Comparison of ENCODE assay signal across 21 cellular contexts in the genomic region with DNA sequence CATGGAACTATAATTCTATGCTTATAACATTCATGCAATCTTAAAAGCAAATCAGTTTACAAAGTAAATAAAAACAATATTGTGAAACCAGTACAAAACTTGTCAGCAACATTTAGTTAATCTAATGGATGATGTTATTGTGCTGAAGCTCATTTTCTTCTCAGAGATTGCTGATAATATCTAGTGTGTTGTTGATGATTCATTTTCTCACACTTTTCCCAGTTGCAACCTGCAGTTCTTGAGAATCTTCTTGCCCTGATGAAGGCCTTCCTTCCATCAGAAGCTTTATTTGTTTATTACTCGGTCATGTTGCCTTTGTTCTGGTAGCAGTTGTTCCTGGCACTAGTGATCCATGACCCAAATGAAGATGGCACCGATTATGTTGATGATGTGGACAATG.
"Had no signal": no experiment of that assay in that cellular context is flagged by ENCODE, and none has a peak within 500 bp of the region (broad histone marks: within the 10 kb centered on the region; RNA-seq: fewer than 3 reads in every experiment).

No MANE protein-coding gene starts in this region.

- H3K27me3 Mint-ChIP-seq: progenitor cell of endocrine pancreas had no signal

- FAIRE-seq: small intestine had no signal

- H3K9me3 ChIP-seq: colonic mucosa, esophagus muscularis mucosa, gastrocnemius medialis, mucosa of descending colon, ovary, thyroid gland, upper lobe of left lung, uterus had no signal

- H3K27ac Mint-ChIP-seq: progenitor cell of endocrine pancreas had no signal

- H3K27me3 ChIP-seq: colonic mucosa, esophagus muscularis mucosa, gastrocnemius medialis, ovary, thyroid gland, upper lobe of left lung, uterus had no signal

- H3K9me3 Mint-ChIP-seq: natural killer cell, neural crest cell had no signal

- H3K36me3 Mint-ChIP-seq: natural killer cell had no signal

- ATAC-seq: left ventricle myocardium superior, mucosa of descending colon, natural killer cell, right cardiac atrium had no signal

- H3K4me1 ChIP-seq: colonic mucosa, upper lobe of left lung, uterus had no signal

- H3K4me3 ChIP-seq: colonic mucosa, esophagus muscularis mucosa, gastrocnemius medialis, lung, mucosa of descending colon, ovary, thyroid gland, upper lobe of left lung, uterus had no signal

- DNase-seq: colonic mucosa; dermis blood vessel endothelial cell; gastrocnemius medialis; glutamatergic neuron; left colon; left ventricle myocardium superior; mucosa of descending colon; natural killer cell; nucleus accumbens; ovary; right cardiac atrium; small intestine; stimulated activated CD4-positive, alpha-beta T cell treated with anti-CD3 and anti-CD28 coated beads, Interleukin-12 subunit alpha, Interleukin-12 subunit beta, amount 100 ng/mL, for 4 hours; stimulated activated naive CD4-positive, alpha-beta T cell; thyroid gland; upper lobe of left lung; uterus had no signal

- H3K36me3 ChIP-seq: colonic mucosa, esophagus muscularis mucosa, gastrocnemius medialis, ovary, thyroid gland, upper lobe of left lung, uterus had no signal

- H3K4me3 Mint-ChIP-seq: natural killer cell, neural crest cell had no signal

- H3K27ac ChIP-seq: colonic mucosa, esophagus muscularis mucosa, ovary, thyroid gland, upper lobe of left lung, uterus had no signal
